Comparison of ENCODE assay signal across 8 cellular contexts in the genomic region with DNA sequence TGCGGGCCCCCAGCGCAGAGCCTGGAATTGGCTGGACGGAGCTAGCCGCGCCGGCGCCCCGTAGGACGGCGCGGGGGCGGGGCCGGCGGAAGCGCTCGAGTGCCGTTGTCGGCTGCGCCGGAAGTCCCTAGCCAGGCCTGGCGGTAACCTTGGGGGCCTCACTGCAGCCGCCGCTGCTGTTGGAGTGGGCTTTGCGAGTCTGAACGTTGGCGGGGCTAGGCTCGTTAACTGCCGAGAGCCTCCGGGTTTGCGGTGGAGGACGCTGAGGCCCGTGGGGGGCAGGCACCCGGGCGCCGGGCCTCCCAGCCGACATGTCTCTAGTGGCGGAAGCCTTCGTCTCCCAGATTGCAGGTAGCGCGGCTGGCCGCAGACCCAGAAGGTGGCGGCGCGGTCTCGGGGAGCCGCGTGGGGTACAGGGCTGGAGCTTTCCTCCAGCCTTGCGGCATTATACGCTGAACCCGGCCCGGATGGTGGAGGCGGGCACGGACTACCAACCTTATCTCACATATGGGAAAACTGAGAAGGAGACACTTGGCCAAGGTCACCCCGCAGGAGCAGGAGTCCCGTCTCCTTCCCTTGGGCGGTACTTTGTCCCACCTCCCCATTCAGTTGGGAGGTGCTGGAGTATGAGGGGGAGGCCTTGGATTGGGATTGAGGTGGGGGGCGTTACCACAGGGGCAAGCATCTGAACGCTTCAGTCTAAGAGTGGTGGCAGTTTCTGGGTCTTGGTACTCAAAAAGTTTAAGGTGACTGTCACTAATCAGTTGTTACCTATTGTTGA. TPM values are rescaled to one million over a fixed set of nuclear protein-coding genes. Genes with fewer than 3 reads are reported as not detected.
DNase-seq lines count a peak whose midpoint lies in the region; FAIRE-seq and TF ChIP-seq lines count a peak whose summit lies in the region.

Gene MTX2 (plus strand): TSS at position 124 of the 781 bp plus-strand sequence. CDS start 188 bp downstream, at position 312.

- DNase-seq in GM03348 (ENCODE audit: low spot score) (peak; percentile 93), HAP-1 (ENCODE audit: low spot score in 2 of 2) (peak; percentile 64 to 85), MM.1S (peak; percentile 85), SJSA1 (ENCODE audit: low read depth in 1 of 2, low spot score in 2 of 2) (peak; percentile 71 to 85), frontal cortex (ENCODE audit: low spot score in 2 of 2) (peak; percentile 67 to 74), nucleus accumbens (lab: John Stamatoyannopoulos, UW) (peak in 53 of 56 donors; percentile 9 to 87 (median 66))
- peak; percentile 29 to 66 (median 31) for DNase-seq in activated naive CD4-positive, alpha-beta T cell (lab: John Stamatoyannopoulos, UW)

- H3K9me2 ChIP-seq in MM.1S (replicated peaks; ENCODE audit: insufficient read depth, low read length): no peaks in the 10 kb centered on the region

- TF ChIP-seq CTCF in MM.1S (IDR thresholded peaks at IDR 0.05; ENCODE audit: low read length): peak; percentile 17; the same call in 1 of the 2 replicates

- H3K27ac ChIP-seq in MM.1S (ENCODE audit: low read length) (peak within 1 kb of the TSS; percentile 74; the same call in 1 of the 2 replicates), SJSA1 (peak within 1 kb of the TSS; percentile 72), temporal lobe (ENCODE audit: low read depth, low read length) (no peak within 1 kb of the TSS)

- H3K27me3 ChIP-seq in HAP-1 (ENCODE audit: low read depth): no peaks in the 10 kb centered on the region
- no peaks in the 10 kb centered on the region for H3K27me3 ChIP-seq in MM.1S (replicated peaks; ENCODE audit: insufficient read depth, low read length)
- no peaks in the 10 kb centered on the region for H3K27me3 ChIP-seq in SJSA1 (replicated peaks)

- H3K4me3 ChIP-seq in HAP-1: peak within 1 kb of the TSS; percentile 86
- H3K4me3 ChIP-seq in MM.1S (ENCODE audit: low read length): peak within 1 kb of the TSS; percentile 98
- peak within 1 kb of the TSS; percentile 82 for H3K4me3 ChIP-seq in SJSA1

- H2AFZ ChIP-seq in MM.1S (ENCODE audit: low read length): peak within 1 kb of the TSS; percentile 96

- peak within 1 kb of the TSS; percentile 68 for H3K4me2 ChIP-seq in MM.1S (ENCODE audit: low read depth, low read length)

- no peaks in the 10 kb centered on the region for H4K20me1 ChIP-seq in MM.1S (ENCODE audit: insufficient read depth, low read length)

- peaks cover 31% of the 10 kb centered on the region for H3K79me2 ChIP-seq in MM.1S (ENCODE audit: low read length)

- H3K36me3 ChIP-seq in HAP-1 (replicated peaks): no peaks in the 10 kb centered on the region; the same call in 1 of the 2 replicates
- H3K36me3 ChIP-seq in MM.1S (replicated peaks; ENCODE audit: insufficient read depth, low read length): no peaks in the 10 kb centered on the region
- H3K36me3 ChIP-seq in SJSA1: no peaks in the 10 kb centered on the region

- peak within 1 kb of the TSS; percentile 90 for H3K9ac ChIP-seq in MM.1S (ENCODE audit: low read length)

- in situ Hi-C loops in HAP-1 (cut with MboI; ENCODE audit: low sequenced_read_pairs): no loop called here

- H3F3A ChIP-seq in MM.1S (ENCODE audit: insufficient read depth, low read length): no peaks in the 10 kb centered on the region

- H3K9me3 ChIP-seq in HAP-1 (no peaks in the 10 kb centered on the region), MM.1S (replicated peaks; ENCODE audit: insufficient read depth, low read length) (no peaks in the 10 kb centered on the region), SJSA1 (replicated peaks) (no peaks in the 10 kb centered on the region)

- H3K4me1 ChIP-seq in HAP-1 (peaks cover 13% of the 10 kb centered on the region), MM.1S (ENCODE audit: low read length) (peaks cover 6% of the 10 kb centered on the region), SJSA1 (replicated peaks) (no peaks in the 10 kb centered on the region)

- no peak for FAIRE-seq in frontal cortex (lab: Jason Lieb, UNC)

RNA-seq across cellular contexts. Expression of gene MTX2, which starts in this region (rescaled TPM):
- 34.1 and 34.3 TPM in 2 replicates for total RNA-seq in SJSA1 (2014; rRNA removed; shearing (Covaris generic))
- total RNA-seq in frontal cortex (55.4 TPM), temporal lobe (30.5 TPM)

Comparison
In these comparisons a context has a peak if more than half of its experiments do, and no peak if none do; other contexts are left out.
1. DNase-seq: peak in every context shown above with its lines; median percentile 93 in GM03348; 85 in MM.1S; 78 in SJSA1; 74 in HAP-1; 70 in frontal cortex; 66 in nucleus accumbens; 31 in activated naive CD4-positive, alpha-beta T cell.